8 cellular contexts compared by ENCODE assay signal in the genomic region with DNA sequence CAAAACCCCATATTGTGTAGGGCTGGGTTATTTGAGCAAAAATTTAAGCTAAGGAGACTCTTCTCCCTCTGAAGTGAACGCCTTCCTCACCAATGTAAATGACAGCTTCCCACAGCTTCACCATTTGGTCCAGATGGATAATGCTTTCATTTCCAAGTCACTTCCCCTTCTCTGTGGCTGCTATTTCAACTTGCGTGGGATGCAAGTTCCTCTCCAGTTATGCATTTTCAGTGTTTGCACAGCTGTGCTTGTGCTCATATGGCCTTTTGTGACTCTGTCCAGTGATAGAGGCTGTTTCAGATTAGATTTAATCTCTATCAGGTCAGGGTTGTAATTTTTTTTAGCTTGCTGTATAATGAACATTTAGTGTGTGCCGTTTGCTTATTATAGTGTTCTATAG.
DNase-seq lines count a peak whose midpoint lies in the region; ATAC-seq lines count a peak whose summit lies in the region.

No MANE protein-coding gene starts in this region.

- no peak overlapping the region for H3K27ac Mint-ChIP-seq in activated CD4-positive, alpha-beta T cell treated with anti-CD3 and anti-CD28 coated beads, Interleukin-2, amount 10 ng/mL, durations not matched to agents 7 days and 5 days

- H3K36me3 Mint-ChIP-seq in activated CD4-positive, alpha-beta T cell treated with anti-CD3 and anti-CD28 coated beads, Interleukin-2, amount 10 ng/mL, durations not matched to agents 7 days and 5 days (ENCODE audit: low read depth): no peaks in the 10 kb centered on the region

- ATAC-seq in GM18867 (IDR thresholded peaks at IDR 0.05; ENCODE audit: unreplicated experiment) (peak; percentile 44), HG03108 (IDR thresholded peaks at IDR 0.05; ENCODE audit: unreplicated experiment) (no peak), HG03439 (IDR thresholded peaks at IDR 0.05; ENCODE audit: unreplicated experiment) (no peak)

- CTCF ChIA-PET in activated CD4-positive, alpha-beta T cell treated with anti-CD3 and anti-CD28 coated beads, Interleukin-2, amount 10 ng/mL, durations not matched to agents 7 days and 5 days (lab: Charles Lee): interaction anchor here (0.5 to 0.7 kb wide), 2 partner anchors 78 to 253 kb away, joined by 3 read pairs; no protein-coding TSS in a partner anchor

- POLR2A ChIA-PET in activated CD4-positive, alpha-beta T cell treated with anti-CD3 and anti-CD28 coated beads, Interleukin-2, amount 10 ng/mL, durations not matched to agents 7 days and 5 days (lab: Charles Lee): no interaction called here

- no peaks in the 10 kb centered on the region for H3K9me3 Mint-ChIP-seq in activated CD4-positive, alpha-beta T cell treated with anti-CD3 and anti-CD28 coated beads, Interleukin-2, amount 10 ng/mL, durations not matched to agents 7 days and 5 days

- DNase-seq in NCI-H1417 treated with DMSO at 0.1 percent for 48 hours (lab: John Stamatoyannopoulos, UW): peak; percentile 8
- peak; percentile 67 for DNase-seq in brain pericyte (ENCODE audit: low read depth, low spot score)
- DNase-seq in pons (ENCODE audit: low spot score): peak; percentile 51
- no peak for DNase-seq in activated CD4-positive, CD25-positive, alpha-beta regulatory T cell treated with anti-CD3 and anti-CD28 coated beads, Interleukin-2, amount 50 U/mL, for 72 hours
- no peak for DNase-seq in activated CD4-positive, alpha-beta T cell treated with anti-CD3 and anti-CD28 coated beads, Interleukin-2, amount 10 ng/mL, durations not matched to agents 7 days and 5 days

- H3K27me3 Mint-ChIP-seq in activated CD4-positive, alpha-beta T cell treated with anti-CD3 and anti-CD28 coated beads, Interleukin-2, amount 10 ng/mL, durations not matched to agents 7 days and 5 days: peaks cover 6% of the 10 kb centered on the region

- no peak overlapping the region for H3K4me3 Mint-ChIP-seq in activated CD4-positive, alpha-beta T cell treated with anti-CD3 and anti-CD28 coated beads, Interleukin-2, amount 10 ng/mL, durations not matched to agents 7 days and 5 days

- no peaks in the 10 kb centered on the region for H3K4me1 Mint-ChIP-seq in activated CD4-positive, alpha-beta T cell treated with anti-CD3 and anti-CD28 coated beads, Interleukin-2, amount 10 ng/mL, durations not matched to agents 7 days and 5 days

Comparison
In these comparisons a context has a peak if more than half of its experiments do, and no peak if none do; other contexts are left out.
1. DNase-seq: peak in NCI-H1417 treated with DMSO at 0.1 percent for 48 hours (single experiment), brain pericyte (single experiment) and pons (single experiment); none in activated CD4-positive, CD25-positive, alpha-beta regulatory T cell treated with anti-CD3 and anti-CD28 coated beads, Interleukin-2, amount 50 U/mL, for 72 hours (single experiment) and activated CD4-positive, alpha-beta T cell treated with anti-CD3 and anti-CD28 coated beads, Interleukin-2, amount 10 ng/mL, durations not matched to agents 7 days and 5 days (single experiment).